Comparison of ENCODE assay signal across 25 cellular contexts in the genomic region with DNA sequence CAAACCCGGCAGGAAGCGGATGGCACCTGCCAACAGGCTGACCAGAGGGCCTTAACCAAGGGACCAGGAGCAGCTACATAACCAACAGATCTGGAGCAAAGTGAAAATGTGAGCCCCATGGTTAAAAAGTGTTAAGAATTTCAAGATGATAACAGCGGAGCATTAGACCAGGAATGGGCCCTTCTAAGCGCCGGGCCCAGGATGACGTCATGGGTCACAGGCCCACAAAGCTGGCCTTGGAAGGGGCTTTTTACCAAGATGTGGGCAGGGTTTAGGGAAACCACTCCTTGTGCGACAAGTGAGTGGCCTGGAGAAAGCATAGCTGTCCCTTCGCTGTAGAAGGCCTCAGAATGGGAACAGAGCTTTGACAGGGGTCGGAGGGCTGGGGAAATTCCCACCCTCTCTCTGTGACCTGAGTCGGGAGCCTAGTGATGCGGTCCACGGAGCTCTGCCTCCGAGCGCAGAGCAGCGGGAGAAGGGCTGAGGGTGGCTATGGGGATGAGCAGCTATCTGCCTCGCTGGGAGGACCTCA.
A peak's percentile ranks its signal among the peaks of the same experiment; 100 is the strongest.
DNase-seq lines count a peak whose midpoint lies in the region; ATAC-seq, FAIRE-seq and TF ChIP-seq lines count a peak whose summit lies in the region.
"Had no signal": no experiment of that assay in that cellular context is flagged by ENCODE, and none has a peak within 500 bp of the region (broad histone marks: within the 10 kb centered on the region; RNA-seq: fewer than 3 reads in every experiment).

No MANE protein-coding gene starts in this region.

- H3K4me3 ChIP-seq in HUES48 (ENCODE audit: low read depth, low read length) (no peak overlapping the region), K562 (no peak overlapping the region), kidney (ENCODE audit: low read length in 2 of 2) (no peak overlapping the region)
- H3K4me3 ChIP-seq: BLaER1 treated with 17β-estradiol and CSF1 and Interleukin-3, amounts not matched to agents 10 nM and 100 nM had no signal

- BruUV-seq in K562 (replicated peaks; lab: Mats Ljungman, UMichigan) (no TSS peak), MCF 10A (replicated peaks; lab: Mats Ljungman, UMichigan) (no TSS peak)

- H3K9me1 ChIP-seq in K562 (ENCODE audit: control insufficient read depth, insufficient read depth, low read length): no peaks in the 10 kb centered on the region

- DNase-seq in K562 (ENCODE audit: extremely low read depth in 1 of 4, low spot score in 3 of 4): no peak
- peak; percentile 41 for DNase-seq in kidney
- peak; percentile 27 for DNase-seq in sciatic nerve (ENCODE audit: low spot score)
- DNase-seq in MCF 10A (ENCODE audit: unreplicated experiment): no peak
- no peak for DNase-seq in effector CD8-positive, alpha-beta T cell (lab: John Stamatoyannopoulos, UW)
- no peak for DNase-seq in glomerular visceral epithelial cell (ENCODE audit: extremely low spot score)
- DNase-seq: Calu3; CD8-positive, alpha-beta T cell; EL; GOT3; Kasumi-1; MM.1S; NCI-H1105; NCI-H2081 treated with DMSO at 0.1 percent for 48 hours; NCI-H510A; NCI-H748 treated with DMSO at 0.1 percent for 48 hours; NK-92 treated with Interleukin-12 subunit alpha and Interleukin-12 subunit beta, amount 100 ng/mL, for 24 hours; OCI-M1; SIG-M5 had no signal

- no peaks in the 10 kb centered on the region for H3K9me3 Mint-ChIP-seq in MCF 10A (ENCODE audit: unreplicated experiment)
- H3K9me3 Mint-ChIP-seq: CD8-positive, alpha-beta T cell had no signal

- no peak for FAIRE-seq in K562 (lab: Jason Lieb, UNC)
- no peak for FAIRE-seq in kidney (lab: Jason Lieb, UNC)
- FAIRE-seq: GM12892, GM18507 had no signal

- H3K9ac ChIP-seq in HUES48 (ENCODE audit: low read depth, low read length) (no peak overlapping the region), K562 (ENCODE audit: insufficient read depth in 1 of 2, low read depth in 2 of 2, low read length in 2 of 2) (no peak overlapping the region), kidney (ENCODE audit: low read length in 2 of 2) (no peak overlapping the region)
- H3K9ac ChIP-seq: BLaER1 treated with 17β-estradiol and CSF1 and Interleukin-3, amounts not matched to agents 10 nM and 100 nM had no signal

- no peak for ATAC-seq in K562
- ATAC-seq in sciatic nerve: no peak
- ATAC-seq: CD8-positive, alpha-beta T cell; SK-N-SH treated with all-trans-retinoic acid at 6 μM for 48 hours had no signal

- no peak overlapping the region for H2AFZ ChIP-seq in K562 (ENCODE audit: low read depth, low read length)

- POLR2A ChIA-PET in K562 (lab: Yijun Ruan, JAX) (interaction anchor here (0.5 to 1.1 kb wide), 5 partner anchors 10 to 255 kb away, joined by 3 read pairs; no protein-coding TSS in a partner anchor), MCF 10A (lab: Yijun Ruan, JAX) (no interaction called here)

- H3K4me3 Mint-ChIP-seq in MCF 10A (ENCODE audit: unreplicated experiment): no peak overlapping the region
- H3K4me3 Mint-ChIP-seq: CD8-positive, alpha-beta T cell; IgD-negative memory B cell had no signal

- no peaks in the 10 kb centered on the region for H3K36me3 ChIP-seq in HUES48 (ENCODE audit: control insufficient read depth, insufficient read depth, low read length)
- no peaks in the 10 kb centered on the region for H3K36me3 ChIP-seq in K562 (ENCODE audit: control insufficient read depth, insufficient read depth, low read length)
- no peaks in the 10 kb centered on the region for H3K36me3 ChIP-seq in kidney (ENCODE audit: control insufficient read depth in 1 of 2, insufficient read depth in 2 of 2, low read length in 2 of 2)
- H3K36me3 ChIP-seq: BLaER1 treated with 17β-estradiol and CSF1 and Interleukin-3, amounts not matched to agents 10 nM and 100 nM had no signal

- no peak for TF ChIP-seq RAD21 in K562 (CRISPR knock-in tag; conservative IDR thresholded peaks at IDR 0.05 in 1 of 2, IDR thresholded peaks at IDR 0.05 in 1 of 2)

- H3K36me3 Mint-ChIP-seq in MCF 10A (ENCODE audit: insufficient read depth, unreplicated experiment): no peaks in the 10 kb centered on the region
- H3K36me3 Mint-ChIP-seq: CD8-positive, alpha-beta T cell; IgD-negative memory B cell had no signal

- CTCF ChIA-PET in K562 (lab: Yijun Ruan, JAX; ENCODE audit: low intra/inter-chr PET ratio): no interaction called here
- CTCF ChIA-PET in MCF 10A (lab: Yijun Ruan, JAX): no interaction called here

- H3K79me2 ChIP-seq in K562 (ENCODE audit: control insufficient read depth, insufficient read depth, low read length): no peaks in the 10 kb centered on the region

- H3K9me3 ChIP-seq in HUES48 (ENCODE audit: control insufficient read depth, insufficient read depth, low read length) (no peaks in the 10 kb centered on the region), K562 (replicated peaks; ENCODE audit: control insufficient read depth, insufficient read depth, low read depth, low read length) (no peaks in the 10 kb centered on the region), kidney (ENCODE audit: control insufficient read depth in 1 of 2, low read length in 2 of 2) (no peaks in the 10 kb centered on the region)

- 2% methylated on average over 16 of the region's 16 CpGs for WGBS in K562 (ENCODE audit: insufficient coverage, low coverage, missing lambda C conversion rate)

- H3K27ac Mint-ChIP-seq in MCF 10A (ENCODE audit: low read depth, unreplicated experiment): no peak overlapping the region
- H3K27ac Mint-ChIP-seq: CD8-positive, alpha-beta T cell; IgD-negative memory B cell had no signal

- H3K27ac ChIP-seq in HUES48 (ENCODE audit: low read depth, low read length) (peak overlapping the region; percentile 31), K562 (ENCODE audit: extremely low read depth, low read depth, low read length) (no peak overlapping the region), kidney (ENCODE audit: low read depth in 2 of 2, low read length in 2 of 2) (no peak overlapping the region)
- H3K27ac ChIP-seq: BLaER1 treated with 17β-estradiol and CSF1 and Interleukin-3, amounts not matched to agents 10 nM and 100 nM had no signal

- peaks cover 81% of the 10 kb centered on the region for H3K27me3 Mint-ChIP-seq in MCF 10A (ENCODE audit: insufficient read depth, unreplicated experiment)

- H3K4me1 Mint-ChIP-seq in MCF 10A (ENCODE audit: insufficient read depth, unreplicated experiment): no peaks in the 10 kb centered on the region
- H3K4me1 Mint-ChIP-seq: IgD-negative memory B cell had no signal

- H3K4me2 ChIP-seq in K562 (ENCODE audit: insufficient read depth, low read length): no peak overlapping the region
- H3K4me2 ChIP-seq: BLaER1 treated with 17β-estradiol and CSF1 and Interleukin-3, amounts not matched to agents 10 nM and 100 nM had no signal

- in situ Hi-C loops in K562 (cut with MboI): no loop called here

- no peak for TF ChIP-seq CTCF in K562 (IDR thresholded peaks at IDR 0.05 in 2 of 3, conservative IDR thresholded peaks at IDR 0.05 in 1 of 3; ENCODE audit: insufficient read depth in 2 of 3, low read depth in 1 of 3, low read length in 3 of 3)
- no peak for TF ChIP-seq CTCF in kidney (IDR thresholded peaks at IDR 0.05; ENCODE audit: borderline replicate concordance, extremely low read depth, insufficient read depth)
- TF ChIP-seq CTCF in MCF 10A (IDR thresholded peaks at IDR 0.05; ENCODE audit: unreplicated experiment): no peak

- H4K20me1 ChIP-seq in K562 (replicated peaks; ENCODE audit: control insufficient read depth, insufficient read depth, low read length): no peaks in the 10 kb centered on the region
- H4K20me1 ChIP-seq: BLaER1 treated with 17β-estradiol and CSF1 and Interleukin-3, amounts not matched to agents 10 nM and 100 nM had no signal

- TF ChIP-seq POLR2A in K562 (conservative IDR thresholded peaks at IDR 0.05): no peak

- peaks cover 32% of the 10 kb centered on the region for H3K4me1 ChIP-seq in HUES48 (ENCODE audit: control insufficient read depth, insufficient read depth, low read length)
- no peaks in the 10 kb centered on the region; a peak in 1 of 5 replicates for H3K4me1 ChIP-seq in K562 (replicated peaks in 1 of 2; ENCODE audit: control insufficient read depth in 2 of 2, insufficient read depth in 2 of 2, low read length in 2 of 2)
- no peaks in the 10 kb centered on the region for H3K4me1 ChIP-seq in kidney (ENCODE audit: control insufficient read depth in 1 of 2, insufficient read depth in 1 of 2, low read depth in 1 of 2, low read length in 2 of 2)

- TF ChIP-seq EP300 in K562 (IDR thresholded peaks at IDR 0.05; ENCODE audit: low read length): no peak

- H3K27me3 ChIP-seq in HUES48 (ENCODE audit: control insufficient read depth, insufficient read depth, low read length) (no peaks in the 10 kb centered on the region), K562 (ENCODE audit: control insufficient read depth in 2 of 2, insufficient read depth in 2 of 2, low read length in 2 of 2) (peaks cover 23 to 67% of the 10 kb centered on the region in 2 experiments)
- H3K27me3 ChIP-seq: BLaER1 treated with 17β-estradiol and CSF1 and Interleukin-3, amounts not matched to agents 10 nM and 100 nM had no signal

- intact Hi-C loops in K562 (cut with micrococcal nuclease) (no loop called here), kidney (cut with DNase I) (no loop called here), sciatic nerve (cut with DNase I) (no loop called here), MCF 10A (cut with micrococcal nuclease) (no loop called here)

TF ChIP-seq in K562, 482 proteins besides CTCF, POLR2A, EP300 and RAD21 (continues in another document):
- TF ChIP-seq, protein P1, sequence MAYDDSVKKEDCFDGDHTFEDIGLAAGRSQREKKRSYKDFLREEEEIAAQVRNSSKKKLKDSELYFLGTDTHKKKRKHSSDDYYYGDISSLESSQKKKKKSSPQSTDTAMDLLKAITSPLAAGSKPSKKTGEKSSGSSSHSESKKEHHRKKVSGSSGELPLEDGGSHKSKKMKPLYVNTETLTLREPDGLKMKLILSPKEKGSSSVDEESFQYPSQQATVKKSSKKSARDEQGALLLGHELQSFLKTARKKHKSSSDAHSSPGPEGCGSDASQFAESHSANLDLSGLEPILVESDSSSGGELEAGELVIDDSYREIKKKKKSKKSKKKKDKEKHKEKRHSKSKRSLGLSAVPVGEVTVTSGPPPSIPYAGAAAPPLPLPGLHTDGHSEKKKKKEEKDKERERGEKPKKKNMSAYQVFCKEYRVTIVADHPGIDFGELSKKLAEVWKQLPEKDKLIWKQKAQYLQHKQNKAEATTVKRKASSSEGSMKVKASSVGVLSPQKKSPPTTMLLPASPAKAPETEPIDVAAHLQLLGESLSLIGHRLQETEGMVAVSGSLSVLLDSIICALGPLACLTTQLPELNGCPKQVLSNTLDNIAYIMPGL (CRISPR knock-in tag; IDR thresholded peaks at IDR 0.05): no peak
- TF ChIP-seq CBX2 (IDR thresholded peaks at IDR 0.05; ENCODE audit: insufficient read depth, low read length, poor library complexity, severe bottlenecking): no peak
- no peak for TF ChIP-seq FOS (IDR thresholded peaks at IDR 0.05; ENCODE audit: extremely low read depth, insufficient read length)
- TF ChIP-seq SAFB (IDR thresholded peaks at IDR 0.05; ENCODE audit: borderline replicate concordance, low read depth, low read length): no peak
- no peak for TF ChIP-seq HOXB6 (CRISPR knock-in tag; IDR thresholded peaks at IDR 0.05; ENCODE audit: borderline replicate concordance)
- no peak for TF ChIP-seq LCOR (CRISPR knock-in tag; IDR thresholded peaks at IDR 0.05)

Comparison
In these comparisons a context has a peak if more than half of its experiments do, and no peak if none do; other contexts are left out.
1. DNase-seq: peak in kidney (single experiment) and sciatic nerve (single experiment); none in K562 (0 of 4), MCF 10A (single experiment), effector CD8-positive, alpha-beta T cell (single experiment) and glomerular visceral epithelial cell (single experiment).